ENCODE assay signal across 8 cellular contexts in genomic region chr10:74826142-74827044, GRCh38. TPM values are rescaled to one million over a fixed set of nuclear protein-coding genes. Genes with fewer than 3 reads are reported as not detected.
A peak's percentile ranks its signal among the peaks of the same experiment; 100 is the strongest.
DNase-seq lines count a peak whose midpoint lies in the region; ATAC-seq and TF ChIP-seq lines count a peak whose summit lies in the region.

TSS of gene KAT6B (plus strand) at chr10:74826600. CDS start at chr10:74842858, 16,258 bp downstream.

- peaks cover 70% of the 10 kb centered on the region for H3K4me1 Mint-ChIP-seq in activated CD4-positive, alpha-beta T cell treated with anti-CD3 and anti-CD28 coated beads for 36 hours

- peak within 1 kb of the TSS; percentile 88 for H3K4me3 Mint-ChIP-seq in activated CD4-positive, alpha-beta T cell treated with anti-CD3 and anti-CD28 coated beads for 36 hours

- H3K27me3 Mint-ChIP-seq in activated CD4-positive, alpha-beta T cell treated with anti-CD3 and anti-CD28 coated beads for 36 hours, result no peaks in the 10 kb centered on the region

- ATAC-seq in HG03442 (IDR thresholded peaks at IDR 0.05; ENCODE audit: unreplicated experiment), result peak; percentile 84
- peak; percentile 89 for ATAC-seq in activated CD4-positive, alpha-beta T cell treated with anti-CD3 and anti-CD28 coated beads for 36 hours

- H3K36me3 ChIP-seq in BJ (ENCODE audit: control insufficient read depth, insufficient read depth, low read length) (no peaks in the 10 kb centered on the region), kidney epithelial cell (ENCODE audit: control insufficient read depth, insufficient read depth, low read length) (no peaks in the 10 kb centered on the region)

- peaks cover 8% of the 10 kb centered on the region for H3K36me3 Mint-ChIP-seq in activated CD4-positive, alpha-beta T cell treated with anti-CD3 and anti-CD28 coated beads for 36 hours (ENCODE audit: low read depth)

- DNase-seq in BJ (ENCODE audit: low read depth) (peak; percentile 100), GM19238 (ENCODE audit: insufficient read length, low spot score) (peak; percentile 91), NCI-H524 (lab: John Stamatoyannopoulos, UW) (peak; percentile 97 to 98), choroid plexus epithelial cell (ENCODE audit: low read depth) (peak; percentile 100), kidney epithelial cell (ENCODE audit: low read depth) (peak; percentile 99)
- DNase-seq in activated CD4-positive, alpha-beta T cell treated with anti-CD3 and anti-CD28 coated beads for 36 hours, result peak; percentile 100
- peak; percentile 100 for DNase-seq in stimulated activated CD4-positive, alpha-beta T cell treated with anti-CD3 and anti-CD28 coated beads, Interleukin-15, amount 100 ng/mL, for 48 hours (ENCODE audit: low read depth in 2 of 2)

- H3K27me3 ChIP-seq in BJ (ENCODE audit: control insufficient read depth, insufficient read depth, low read length) (no peaks in the 10 kb centered on the region), kidney epithelial cell (ENCODE audit: control insufficient read depth, insufficient read depth, low read length) (no peaks in the 10 kb centered on the region)

- TF ChIP-seq CTCF in BJ (IDR thresholded peaks at IDR 0.05; ENCODE audit: insufficient read depth, low read depth, low read length) (peak; percentile 9; the same call in 1 of the 2 replicates), choroid plexus epithelial cell (conservative IDR thresholded peaks at IDR 0.05; ENCODE audit: low read depth, low read length) (no peak), kidney epithelial cell (IDR thresholded peaks at IDR 0.05; ENCODE audit: insufficient read depth, low read length, poor library complexity, severe bottlenecking) (no peak)

- intact Hi-C loops in activated CD4-positive, alpha-beta T cell treated with anti-CD3 and anti-CD28 coated beads for 36 hours (cut with DNase I, micrococcal nuclease), result loop anchor here (1.0 to 10.0 kb wide), 22 partner anchors 27 to 1199 kb away; partner anchors contain the start of genes SAMD8 (in 2 of the 2), ADK (in 1 of the 2), CAMK2G (in 1 of the 2) and NDST2 (in 1 of the 2)

- peak within 1 kb of the TSS; percentile 97 for H3K4me3 ChIP-seq in BJ (ENCODE audit: low read depth, low read length)
- H3K4me3 ChIP-seq in choroid plexus epithelial cell (ENCODE audit: low read depth, low read length), result peak within 1 kb of the TSS; percentile 84
- peak within 1 kb of the TSS; percentile 81 for H3K4me3 ChIP-seq in kidney epithelial cell (ENCODE audit: low read depth, low read length)

- H3K27ac Mint-ChIP-seq in activated CD4-positive, alpha-beta T cell treated with anti-CD3 and anti-CD28 coated beads for 36 hours, result peak within 1 kb of the TSS; percentile 84

- POLR2A ChIA-PET in BJ (lab: Charles Lee), result interaction anchor here (0.6 to 0.7 kb wide), 4 partner anchors 145 to 450 kb away, joined by 3 to 5 read pairs (median 4); no protein-coding TSS in a partner anchor
- POLR2A ChIA-PET in activated CD4-positive, alpha-beta T cell treated with anti-CD3 and anti-CD28 coated beads for 36 hours (lab: Charles Lee), result interaction anchor here (0.6 to 2.1 kb wide), 7 partner anchors 46 to 595 kb away, joined by 3 to 8 read pairs (median 3); partner anchors contain the start of gene VDAC2

- no peaks in the 10 kb centered on the region for H3K9me3 Mint-ChIP-seq in activated CD4-positive, alpha-beta T cell treated with anti-CD3 and anti-CD28 coated beads for 36 hours (ENCODE audit: low read depth)

- CTCF ChIA-PET in BJ (lab: Yijun Ruan, JAX), result interaction anchor here (0.6 kb wide), 1 partner anchor 437 kb away, joined by 3 read pairs; no protein-coding TSS in a partner anchor
- CTCF ChIA-PET in activated CD4-positive, alpha-beta T cell treated with anti-CD3 and anti-CD28 coated beads for 36 hours (lab: Charles Lee), result interaction anchor here (0.6 to 1.0 kb wide), 3 partner anchors 166 to 312 kb away, joined by 3 to 4 read pairs (median 3); no protein-coding TSS in a partner anchor

RNA-seq across cellular contexts. Expression of gene KAT6B, which starts in this region (rescaled TPM):
- 5.1 and 7.7 TPM in 2 replicates for polyA plus RNA-seq in BJ (2011; rRNA removed)
- 28.7 and 33.8 TPM in 2 replicates for polyA minus RNA-seq in BJ (2011; rRNA and poly(A)+ RNA removed)
- 10 to 100 TPM; 20.0 to 20.9 TPM for total RNA-seq in activated CD4-positive, alpha-beta T cell treated with anti-CD3 and anti-CD28 coated beads for 36 hours
- 8.0 and 11.4 TPM in 2 replicates for total RNA-seq in kidney epithelial cell

Comparison
In these comparisons a context has a peak if more than half of its experiments do, and no peak if none do; other contexts are left out.
1. Peak in every context shown above with its lines: DNase-seq, ATAC-seq and H3K4me3 ChIP-seq.